2 cellular contexts compared by ENCODE assay signal in the genomic region with DNA sequence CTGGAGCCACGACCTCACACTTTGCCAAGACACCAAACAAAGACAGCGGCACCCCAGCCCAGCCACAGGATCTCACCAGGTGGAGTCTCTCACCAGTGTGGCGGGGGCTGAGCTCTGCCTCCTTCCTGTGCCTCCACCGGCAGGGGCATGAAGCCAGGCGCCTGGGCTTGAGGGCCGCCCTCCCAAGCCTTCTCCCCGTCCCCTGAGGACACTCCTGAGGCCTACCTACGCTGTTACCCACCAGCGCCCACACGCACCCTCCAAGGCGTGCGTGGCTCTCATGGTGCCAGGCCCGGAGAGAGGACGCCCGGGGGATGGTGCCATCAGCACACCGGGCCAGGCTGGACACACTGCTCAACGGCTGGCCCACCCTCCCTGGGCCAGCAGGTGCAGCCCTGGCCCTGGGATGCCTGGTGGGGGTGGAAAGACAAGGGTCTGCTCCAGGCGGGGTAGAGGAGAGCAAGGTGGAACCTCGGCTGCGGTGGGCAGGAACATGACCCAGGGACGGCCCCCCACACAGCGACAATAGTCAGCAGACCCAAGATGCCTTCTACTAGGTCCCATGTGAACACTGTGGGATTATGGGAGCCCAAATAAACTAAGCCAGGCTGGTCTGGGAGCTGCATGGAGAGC.
TF ChIP-seq lines count a peak whose summit lies in the region.

No MANE protein-coding gene starts in this region.

TF ChIP-seq in SK-N-SH, 30 proteins besides CTCF, POLR2A, EP300 and RAD21:
- TF ChIP-seq, protein P1, sequence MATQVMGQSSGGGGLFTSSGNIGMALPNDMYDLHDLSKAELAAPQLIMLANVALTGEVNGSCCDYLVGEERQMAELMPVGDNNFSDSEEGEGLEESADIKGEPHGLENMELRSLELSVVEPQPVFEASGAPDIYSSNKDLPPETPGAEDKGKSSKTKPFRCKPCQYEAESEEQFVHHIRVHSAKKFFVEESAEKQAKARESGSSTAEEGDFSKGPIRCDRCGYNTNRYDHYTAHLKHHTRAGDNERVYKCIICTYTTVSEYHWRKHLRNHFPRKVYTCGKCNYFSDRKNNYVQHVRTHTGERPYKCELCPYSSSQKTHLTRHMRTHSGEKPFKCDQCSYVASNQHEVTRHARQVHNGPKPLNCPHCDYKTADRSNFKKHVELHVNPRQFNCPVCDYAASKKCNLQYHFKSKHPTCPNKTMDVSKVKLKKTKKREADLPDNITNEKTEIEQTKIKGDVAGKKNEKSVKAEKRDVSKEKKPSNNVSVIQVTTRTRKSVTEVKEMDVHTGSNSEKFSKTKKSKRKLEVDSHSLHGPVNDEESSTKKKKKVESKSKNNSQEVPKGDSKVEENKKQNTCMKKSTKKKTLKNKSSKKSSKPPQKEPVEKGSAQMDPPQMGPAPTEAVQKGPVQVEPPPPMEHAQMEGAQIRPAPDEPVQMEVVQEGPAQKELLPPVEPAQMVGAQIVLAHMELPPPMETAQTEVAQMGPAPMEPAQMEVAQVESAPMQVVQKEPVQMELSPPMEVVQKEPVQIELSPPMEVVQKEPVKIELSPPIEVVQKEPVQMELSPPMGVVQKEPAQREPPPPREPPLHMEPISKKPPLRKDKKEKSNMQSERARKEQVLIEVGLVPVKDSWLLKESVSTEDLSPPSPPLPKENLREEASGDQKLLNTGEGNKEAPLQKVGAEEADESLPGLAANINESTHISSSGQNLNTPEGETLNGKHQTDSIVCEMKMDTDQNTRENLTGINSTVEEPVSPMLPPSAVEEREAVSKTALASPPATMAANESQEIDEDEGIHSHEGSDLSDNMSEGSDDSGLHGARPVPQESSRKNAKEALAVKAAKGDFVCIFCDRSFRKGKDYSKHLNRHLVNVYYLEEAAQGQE (IDR thresholded peaks at IDR 0.05; ENCODE audit: low read depth, low read length), result no peak
- TF ChIP-seq YY1 (IDR thresholded peaks at IDR 0.05; ENCODE audit: low read depth) (no peak), GATA2 (CRISPR knock-in tag; IDR thresholded peaks at IDR 0.05) (no peak), TEAD4 (IDR thresholded peaks at IDR 0.05; ENCODE audit: borderline replicate concordance, insufficient read depth) (no peak), TCF12 (IDR thresholded peaks at IDR 0.05) (no peak)

TF ChIP-seq in SK-N-SH treated with all-trans-retinoic acid at 6 μM for 48 hours, 23 proteins besides CTCF, POLR2A, EP300 and RAD21:
- TF ChIP-seq ZNF565 (CRISPR knock-in tag; conservative IDR thresholded peaks at IDR 0.05; ENCODE audit: low read depth), result no peak
